1 cellular context compared by ENCODE assay signal in genomic region chr12:95557625-95558024, GRCh38.
TF ChIP-seq lines count a peak whose summit lies in the region.

No MANE protein-coding gene starts in this region.

TF ChIP-seq in GM23338, 12 proteins besides CTCF, POLR2A, EP300 and RAD21 (continued from another document):
- TF ChIP-seq REST (IDR thresholded peaks at IDR 0.05; ENCODE audit: unreplicated experiment): no peak
- TF ChIP-seq JUNB (IDR thresholded peaks at IDR 0.05; ENCODE audit: unreplicated experiment): no peak
- TF ChIP-seq ZNF114 (CRISPR knock-in tag; IDR thresholded peaks at IDR 0.05): no peak
- TF ChIP-seq ETS1 (IDR thresholded peaks at IDR 0.05): no peak
- no peak for TF ChIP-seq NANOG (IDR thresholded peaks at IDR 0.05; ENCODE audit: borderline replicate concordance)
- no peak for TF ChIP-seq EZH2 (IDR thresholded peaks at IDR 0.05; ENCODE audit: low read depth, unreplicated experiment)
